ENCODE assay signal across 1 cellular context in genomic region chr17:42536048-42536371, GRCh38.
A peak's percentile ranks its signal among the peaks of the same experiment; 100 is the strongest.
TF ChIP-seq lines count a peak whose summit lies in the region.

TSS of gene NAGLU (plus strand) at chr17:42536241. CDS start at chr17:42536273, 32 bp downstream.

TF ChIP-seq in GM12878, 131 proteins besides CTCF, POLR2A, EP300 and RAD21 (continued from another document and continues in another):
- no peak for TF ChIP-seq MLLT1 (IDR thresholded peaks at IDR 0.05)
- no peak for TF ChIP-seq CUX1 (IDR thresholded peaks at IDR 0.05; ENCODE audit: insufficient replicate concordance, low read depth, low read length)
- TF ChIP-seq POU2F2 (IDR thresholded peaks at IDR 0.05; ENCODE audit: borderline replicate concordance, low read depth, low read length): peak; percentile 75; the same call in 2 of the 3 replicates
- TF ChIP-seq RELA (IDR thresholded peaks at IDR 0.05; ENCODE audit: borderline replicate concordance, partially characterized antibody): peak; percentile 26
- no peak for TF ChIP-seq ZNF687 (IDR thresholded peaks at IDR 0.05)
- TF ChIP-seq SMAD5 (IDR thresholded peaks at IDR 0.05; ENCODE audit: low read depth): 0 out of 2 replicates have a peak, but pooled peaks have one; percentile 43
- no peak for TF ChIP-seq ETV6 (conservative IDR thresholded peaks at IDR 0.05 in 1 of 2, IDR thresholded peaks at IDR 0.05 in 1 of 2; ENCODE audit: borderline replicate concordance in 1 of 2, low read depth in 1 of 2)
- TF ChIP-seq TCF12 (IDR thresholded peaks at IDR 0.05; ENCODE audit: low read depth, low read length): 0 out of 2 replicates have a peak, but pooled peaks have one; percentile 24
- TF ChIP-seq NBN (IDR thresholded peaks at IDR 0.05): no peak
- no peak for TF ChIP-seq CHD1 (IDR thresholded peaks at IDR 0.05; ENCODE audit: low read depth, low read length)
- TF ChIP-seq USF2 (IDR thresholded peaks at IDR 0.05; ENCODE audit: borderline replicate concordance, low read depth, low read length): peak; percentile 90
- TF ChIP-seq SMC3 (IDR thresholded peaks at IDR 0.05; ENCODE audit: borderline replicate concordance, low read length): no peak
- TF ChIP-seq SUPT20H (IDR thresholded peaks at IDR 0.05; ENCODE audit: borderline replicate concordance, control insufficient read depth, low read depth, low read length): no peak
- TF ChIP-seq RB1 (IDR thresholded peaks at IDR 0.05; ENCODE audit: borderline replicate concordance): no peak
- no peak for TF ChIP-seq MTA2 (IDR thresholded peaks at IDR 0.05; ENCODE audit: low read depth)
- TF ChIP-seq SP1 (IDR thresholded peaks at IDR 0.05; ENCODE audit: low read depth, low read length): no peak
- TF ChIP-seq SIX5 (IDR thresholded peaks at IDR 0.05; ENCODE audit: low read depth, low read length, severe bottlenecking): no peak
- no peak for TF ChIP-seq CEBPZ (IDR thresholded peaks at IDR 0.05; ENCODE audit: low read depth, low read length)
- 0 out of 2 replicates have a peak, but pooled peaks have one; percentile 26 for TF ChIP-seq BCL11A (IDR thresholded peaks at IDR 0.05; ENCODE audit: low read depth, low read length)
- TF ChIP-seq IRF4 (IDR thresholded peaks at IDR 0.05; ENCODE audit: low read depth, low read length): no peak
- TF ChIP-seq ZBTB11 (CRISPR knock-in tag; IDR thresholded peaks at IDR 0.05): no peak
- no peak for TF ChIP-seq KAT2A (conservative IDR thresholded peaks at IDR 0.05; ENCODE audit: control insufficient read depth, low read depth, low read length)
- 0 out of 2 replicates have a peak, but pooled peaks have one; percentile 38 for TF ChIP-seq EED (IDR thresholded peaks at IDR 0.05; ENCODE audit: low read depth)
- TF ChIP-seq RFX5 (IDR thresholded peaks at IDR 0.05; ENCODE audit: low read depth, low read length): no peak
- no peak for TF ChIP-seq ZBTB40 (IDR thresholded peaks at IDR 0.05; ENCODE audit: borderline replicate concordance)
- peak; percentile 41; the same call in 1 of the 2 replicates for TF ChIP-seq CREM (IDR thresholded peaks at IDR 0.05; ENCODE audit: low read depth)
